ENCODE assay signal across 12 cellular contexts in the genomic region with DNA sequence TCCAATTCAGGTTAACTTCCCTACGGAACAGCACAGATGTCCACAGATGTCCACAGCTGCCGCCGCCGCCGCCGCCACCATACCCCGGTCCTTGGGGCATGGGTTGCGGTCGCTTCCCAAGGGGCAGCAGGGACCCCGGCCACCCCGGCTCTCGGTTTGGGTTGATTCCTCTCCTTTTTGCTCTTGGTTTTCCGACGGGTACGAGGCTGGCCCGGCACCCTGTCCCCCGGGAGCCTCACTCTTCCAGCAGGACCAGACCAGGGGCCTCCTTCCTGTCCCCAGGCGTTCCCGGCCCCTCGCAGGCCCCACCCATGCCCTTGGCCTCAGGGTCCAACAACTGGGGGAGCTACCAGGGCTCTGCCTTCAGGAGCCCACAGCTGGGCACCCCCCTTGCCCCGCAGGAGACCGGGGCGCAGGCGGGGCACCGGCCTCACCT.
"Had no signal": no experiment of that assay in that cellular context is flagged by ENCODE, and none has a peak within 500 bp of the region (broad histone marks: within the 10 kb centered on the region; RNA-seq: fewer than 3 reads in every experiment).

No MANE protein-coding gene starts in this region.

- H3K4me3 ChIP-seq: body of pancreas, psoas muscle, right lobe of liver, vagina had no signal

- H3K9me3 ChIP-seq: body of pancreas, psoas muscle, right lobe of liver, vagina had no signal

- ATAC-seq: activated T-cell treated with anti-CD3 and anti-CD28 coated beads, Interleukin-2, amount 50 U/mL, for 72 hours; body of pancreas; natural killer cell treated with Interleukin-12 subunit alpha and Interleukin-12 subunit beta and Interleukin-15 and Interleukin-18, amount 100 ng/mL, for 72 hours; psoas muscle; right lobe of liver; stimulated activated naive CD8-positive, alpha-beta T cell treated with anti-CD3 and anti-CD28 coated beads, Interleukin-15, Interleukin-2, amounts not matched to agents 100 U/mL and 50 U/mL, for 24 hours had no signal

- DNase-seq: activated CD4-positive, alpha-beta memory T cell treated with anti-CD3 and anti-CD28 coated beads for 36 hours; activated CD4-positive, alpha-beta T cell treated with anti-CD3 and anti-CD28 coated beads for 1 hour; activated T-cell treated with anti-CD3 and anti-CD28 coated beads, Interleukin-2, amount 50 U/mL, for 72 hours; body of pancreas; central memory CD4-positive, alpha-beta T cell; psoas muscle; stimulated activated CD4-positive, alpha-beta T cell treated with anti-CD3 and anti-CD28 coated beads, Interleukin-2, amount 100 ng/mL, for 24 hours; stimulated activated naive CD8-positive, alpha-beta T cell treated with anti-CD3 and anti-CD28 coated beads, Interleukin-15, Interleukin-2, amounts not matched to agents 100 U/mL and 50 U/mL, for 24 hours; SW 1271 had no signal

- H3K27me3 ChIP-seq: body of pancreas, right lobe of liver, vagina had no signal

- H3K27ac ChIP-seq: body of pancreas, psoas muscle, right lobe of liver, vagina had no signal

- H3K4me1 ChIP-seq: psoas muscle, right lobe of liver had no signal
